In the genomic region with DNA sequence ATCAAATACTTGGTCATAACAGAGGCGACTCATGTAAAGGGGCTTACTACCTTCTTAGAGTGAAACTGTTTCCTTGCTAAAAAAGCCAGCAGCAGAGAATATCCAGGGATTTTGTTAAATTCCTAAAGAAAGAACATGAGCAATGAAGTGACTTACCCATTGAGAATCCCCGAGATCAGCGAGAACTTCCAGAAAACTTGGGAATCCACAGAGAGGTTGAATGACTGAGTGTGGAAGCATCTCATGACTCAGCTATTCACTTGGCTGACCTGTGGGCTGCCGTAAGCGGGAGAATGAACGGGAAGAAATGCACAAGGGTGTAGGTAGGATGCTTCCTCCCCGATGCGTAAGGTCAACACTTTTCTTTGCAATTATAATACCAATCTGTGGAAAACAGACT, we compare ENCODE assay signal across 12 cellular contexts.
DNase-seq lines count a peak whose midpoint lies in the region; ATAC-seq, FAIRE-seq and TF ChIP-seq lines count a peak whose summit lies in the region.
"Had no signal": no experiment of that assay in that cellular context is flagged by ENCODE, and none has a peak within 500 bp of the region (broad histone marks: within the 10 kb centered on the region; RNA-seq: fewer than 3 reads in every experiment).

No MANE protein-coding gene starts in this region.

- H3K4me3 ChIP-seq in fibroblast of villous mesenchyme (ENCODE audit: low read depth, low read length), result no peak overlapping the region
- H3K4me3 ChIP-seq: heart right ventricle had no signal

- TF ChIP-seq POLR2A in H54 (IDR thresholded peaks at IDR 0.05; ENCODE audit: low read depth, low read length), result no peak

- intact Hi-C loops in sciatic nerve (cut with DNase I), result no loop called here

- no peak for TF ChIP-seq CTCF in fibroblast of villous mesenchyme (IDR thresholded peaks at IDR 0.05; ENCODE audit: insufficient read depth, low read depth, low read length)

- peak; percentile 61 for FAIRE-seq in H54 (lab: Jason Lieb, UNC)

- peak; percentile 52; the same call in 2 of the 3 replicates for ATAC-seq in SK-N-SH treated with all-trans-retinoic acid at 6 μM for 48 hours
- ATAC-seq in sciatic nerve, result no peak
- ATAC-seq: heart right ventricle had no signal

- DNase-seq in A172 (ENCODE audit: low spot score), result peak; percentile 64
- peak; percentile 64 for DNase-seq in H54 (ENCODE audit: insufficient read length, low spot score)
- peak; percentile 7 for DNase-seq in fibroblast of villous mesenchyme (ENCODE audit: low read depth)
- no peak for DNase-seq in activated T-cell treated with anti-CD3 and anti-CD28 coated beads, Interleukin-2, amount 50 U/mL, for 48 hours
- no peak for DNase-seq in cerebellar cortex (ENCODE audit: low spot score)
- no peak for DNase-seq in NCI-H2029 (lab: John Stamatoyannopoulos, UW)
- DNase-seq in sciatic nerve (ENCODE audit: low spot score), result no peak
- DNase-seq: DND-41; heart right ventricle; stimulated activated CD4-positive, alpha-beta T cell treated with anti-CD3 and anti-CD28 coated beads, Interleukin-15, amount 100 ng/mL, for 24 hours; stimulated activated CD8-positive, alpha-beta memory T cell treated with anti-CD3 and anti-CD28 coated beads, Interleukin-4, amount 100 ng/mL, for 48 hours had no signal

TF ChIP-seq in SK-N-SH treated with all-trans-retinoic acid at 6 μM for 48 hours, 23 proteins besides CTCF, POLR2A, EP300 and RAD21:
- TF ChIP-seq, protein P1, sequence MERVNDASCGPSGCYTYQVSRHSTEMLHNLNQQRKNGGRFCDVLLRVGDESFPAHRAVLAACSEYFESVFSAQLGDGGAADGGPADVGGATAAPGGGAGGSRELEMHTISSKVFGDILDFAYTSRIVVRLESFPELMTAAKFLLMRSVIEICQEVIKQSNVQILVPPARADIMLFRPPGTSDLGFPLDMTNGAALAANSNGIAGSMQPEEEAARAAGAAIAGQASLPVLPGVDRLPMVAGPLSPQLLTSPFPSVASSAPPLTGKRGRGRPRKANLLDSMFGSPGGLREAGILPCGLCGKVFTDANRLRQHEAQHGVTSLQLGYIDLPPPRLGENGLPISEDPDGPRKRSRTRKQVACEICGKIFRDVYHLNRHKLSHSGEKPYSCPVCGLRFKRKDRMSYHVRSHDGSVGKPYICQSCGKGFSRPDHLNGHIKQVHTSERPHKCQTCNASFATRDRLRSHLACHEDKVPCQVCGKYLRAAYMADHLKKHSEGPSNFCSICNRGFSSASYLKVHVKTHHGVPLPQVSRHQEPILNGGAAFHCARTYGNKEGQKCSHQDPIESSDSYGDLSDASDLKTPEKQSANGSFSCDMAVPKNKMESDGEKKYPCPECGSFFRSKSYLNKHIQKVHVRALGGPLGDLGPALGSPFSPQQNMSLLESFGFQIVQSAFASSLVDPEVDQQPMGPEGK (CRISPR knock-in tag; IDR thresholded peaks at IDR 0.05; ENCODE audit: borderline replicate concordance), result no peak

Comparison
In these comparisons a context has a peak if more than half of its experiments do, and no peak if none do; other contexts are left out.
1. DNase-seq: peak in A172 (single experiment), H54 (single experiment) and fibroblast of villous mesenchyme (single experiment); none in activated T-cell treated with anti-CD3 and anti-CD28 coated beads, Interleukin-2, amount 50 U/mL, for 48 hours (0 of 2), cerebellar cortex (single experiment), NCI-H2029 (single experiment) and sciatic nerve (single experiment).